Comparison of ENCODE assay signal across 9 cellular contexts in genomic region chr7:28037220-28038010, GRCh38.
A peak's percentile ranks its signal among the peaks of the same experiment; 100 is the strongest.
DNase-seq lines count a peak whose midpoint lies in the region; ATAC-seq, FAIRE-seq and TF ChIP-seq lines count a peak whose summit lies in the region.
"Had no signal": no experiment of that assay in that cellular context is flagged by ENCODE, and none has a peak within 500 bp of the region (broad histone marks: within the 10 kb centered on the region; RNA-seq: fewer than 3 reads in every experiment).

No MANE protein-coding gene starts in this region.

- TF ChIP-seq POLR2A in GM12892 (IDR thresholded peaks at IDR 0.05; ENCODE audit: low read depth, low read length) (no peak), body of pancreas (IDR thresholded peaks at IDR 0.05) (no peak), spleen (IDR thresholded peaks at IDR 0.05) (no peak)

- H3K4me1 ChIP-seq in body of pancreas (peaks cover 18% of the 10 kb centered on the region), mucosa of descending colon (ENCODE audit: low read depth) (peaks cover 6% of the 10 kb centered on the region), spleen (peaks cover 0 to 29% (median 5%) of the 10 kb centered on the region in 6 donors)

- intact Hi-C loops in body of pancreas (cut with DNase I) (no loop called here), mucosa of descending colon (cut with DNase I, micrococcal nuclease) (no loop called here), spleen (cut with DNase I; ENCODE audit: low total_unique reads) (no loop called here)

- H3K9me3 ChIP-seq in body of pancreas (no peaks in the 10 kb centered on the region), mucosa of descending colon (no peaks in the 10 kb centered on the region), spleen (no peaks in the 10 kb centered on the region)

- peak overlapping the region in 1 of 4 donors; percentile 27 for H3K27ac ChIP-seq in body of pancreas
- H3K27ac ChIP-seq in spleen: no peak overlapping the region

- FAIRE-seq in GM12892 (lab: Jason Lieb, UNC): peak; percentile 9
- FAIRE-seq: TTC549 had no signal

- no peaks in the 10 kb centered on the region for H3K36me3 ChIP-seq in body of pancreas (replicated peaks in 1 of 2; ENCODE audit: insufficient read depth in 1 of 2, low read depth in 2 of 2)
- H3K36me3 ChIP-seq in mucosa of descending colon (ENCODE audit: low read depth): no peaks in the 10 kb centered on the region
- no peaks in the 10 kb centered on the region for H3K36me3 ChIP-seq in spleen

- H3K27me3 ChIP-seq in body of pancreas (peaks cover 0 to 3% of the 10 kb centered on the region in 2 donors), spleen (replicated peaks in 1 of 7) (no peaks in the 10 kb centered on the region)

- 58 to 62% methylated on average over 6 of the region's 6 CpGs for WGBS in body of pancreas, 2 donors
- WGBS in spleen, 5 donors: 60 to 73% (median 64%) methylated on average over 6 of the region's 6 CpGs

- TF ChIP-seq CTCF in body of pancreas (IDR thresholded peaks at IDR 0.05) (no peak), mucosa of descending colon (IDR thresholded peaks at IDR 0.05) (no peak), spleen (IDR thresholded peaks at IDR 0.05 in 8 of 11, conservative IDR thresholded peaks at IDR 0.05 in 3 of 11) (no peak)

- DNase-seq in GM12892 (ENCODE audit: insufficient read length): no peak
- DNase-seq in GOT3 (lab: John Stamatoyannopoulos, UW): peak; percentile 67
- peak; percentile 99 for DNase-seq in M059J (ENCODE audit: low read depth)
- DNase-seq in body of pancreas: peak in 1 of 4 donors; percentile 13
- DNase-seq in mucosa of descending colon: no peak
- DNase-seq in globus pallidus (ENCODE audit: low spot score): no peak
- no peak for DNase-seq in spleen
- DNase-seq in iPS-NIHi7 (ENCODE audit: extremely low spot score): no peak

- ATAC-seq in body of pancreas (peak; percentile 74), mucosa of descending colon (peak; percentile 94)

- H3K4me3 ChIP-seq in body of pancreas (no peak overlapping the region), mucosa of descending colon (no peak overlapping the region), spleen (no peak overlapping the region)

Comparison
In these comparisons a context has a peak if more than half of its experiments do, and no peak if none do; other contexts are left out.
1. DNase-seq: peak in GOT3 (single experiment) and M059J (single experiment); none in GM12892 (single experiment), mucosa of descending colon (0 of 3), globus pallidus (single experiment), spleen (single experiment) and iPS-NIHi7 (single experiment).